1 cellular context compared by ENCODE assay signal in genomic region chr2:64325852-64326577, GRCh38.
TF ChIP-seq lines count a peak whose summit lies in the region.

No MANE protein-coding gene starts in this region.

TF ChIP-seq in GM23338, 12 proteins besides CTCF, POLR2A, EP300 and RAD21 (continued from another document):
- TF ChIP-seq ETS1 (IDR thresholded peaks at IDR 0.05), result no peak
- no peak for TF ChIP-seq NANOG (IDR thresholded peaks at IDR 0.05; ENCODE audit: borderline replicate concordance)
- no peak for TF ChIP-seq ZNF331 (CRISPR knock-in tag; IDR thresholded peaks at IDR 0.05; ENCODE audit: low read depth)
- TF ChIP-seq EZH2 (IDR thresholded peaks at IDR 0.05; ENCODE audit: low read depth, unreplicated experiment), result no peak
- no peak for TF ChIP-seq POLR2AphosphoS5 (IDR thresholded peaks at IDR 0.05; ENCODE audit: low read depth)
- TF ChIP-seq ZNF114 (CRISPR knock-in tag; IDR thresholded peaks at IDR 0.05), result no peak
- TF ChIP-seq EZH2phosphoT487 (IDR thresholded peaks at IDR 0.05; ENCODE audit: unreplicated experiment), result no peak
- no peak for TF ChIP-seq JUNB (IDR thresholded peaks at IDR 0.05; ENCODE audit: unreplicated experiment)
- TF ChIP-seq CREB1 (CRISPR knock-in tag; IDR thresholded peaks at IDR 0.05; ENCODE audit: low read depth), result no peak
- no peak for TF ChIP-seq STAT1 (IDR thresholded peaks at IDR 0.05; ENCODE audit: unreplicated experiment)
- no peak for TF ChIP-seq REST (IDR thresholded peaks at IDR 0.05; ENCODE audit: unreplicated experiment)
